22 cellular contexts compared by ENCODE assay signal in the genomic region with DNA sequence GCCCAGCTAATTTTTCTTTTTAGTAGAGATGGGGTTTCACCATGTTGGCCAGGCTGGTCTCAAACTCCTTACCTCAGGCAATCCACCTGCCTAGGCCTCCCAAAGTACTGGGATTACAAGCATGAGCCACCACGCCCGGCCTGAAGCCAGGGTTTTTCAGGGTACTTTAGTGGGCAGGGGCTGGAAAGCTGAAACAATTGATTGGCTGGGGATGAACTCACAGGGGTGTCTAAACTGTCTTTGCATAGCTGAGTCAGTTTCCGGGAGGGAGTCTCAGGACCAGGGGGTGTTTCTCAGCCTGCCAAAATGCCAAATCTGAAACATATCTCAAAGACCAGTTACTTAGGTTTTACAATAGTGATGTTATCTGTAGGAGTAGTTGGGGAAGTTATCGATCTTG.
"Had no signal": no experiment of that assay in that cellular context is flagged by ENCODE, and none has a peak within 500 bp of the region (broad histone marks: within the 10 kb centered on the region; RNA-seq: fewer than 3 reads in every experiment).

No MANE protein-coding gene starts in this region.

- H3K27me3 ChIP-seq: brain microvascular endothelial cell had no signal

- H3K9me3 Mint-ChIP-seq: activated CD4-positive, alpha-beta memory T cell treated with anti-CD3 and anti-CD28 coated beads for 36 hours; activated CD4-positive, alpha-beta T cell treated with anti-CD3 and anti-CD28 coated beads, Interleukin-2, amount 10 ng/mL, durations not matched to agents 7 days and 5 days; activated T-cell treated with anti-CD3 and anti-CD28 coated beads, Interleukin-2, amount 50 U/mL, for 4 hours had no signal

- H3K27ac Mint-ChIP-seq: activated CD4-positive, alpha-beta memory T cell treated with anti-CD3 and anti-CD28 coated beads for 36 hours; activated CD4-positive, alpha-beta T cell treated with anti-CD3 and anti-CD28 coated beads, Interleukin-2, amount 10 ng/mL, durations not matched to agents 7 days and 5 days; activated naive CD4-positive, alpha-beta T cell treated with anti-CD3 and anti-CD28 coated beads for 36 hours; activated naive CD8-positive, alpha-beta T cell; T-cell had no signal

- H3K36me3 Mint-ChIP-seq: activated CD4-positive, alpha-beta memory T cell treated with anti-CD3 and anti-CD28 coated beads for 36 hours; activated naive CD8-positive, alpha-beta T cell; T-cell had no signal

- H3K4me3 Mint-ChIP-seq: activated CD4-positive, alpha-beta memory T cell treated with anti-CD3 and anti-CD28 coated beads for 36 hours; activated CD4-positive, alpha-beta T cell treated with anti-CD3 and anti-CD28 coated beads, Interleukin-2, amount 10 ng/mL, durations not matched to agents 7 days and 5 days; activated naive CD4-positive, alpha-beta T cell treated with anti-CD3 and anti-CD28 coated beads for 36 hours; activated naive CD8-positive, alpha-beta T cell; activated T-cell treated with anti-CD3 and anti-CD28 coated beads, Interleukin-2, amount 50 U/mL, for 4 hours; T-cell had no signal

- DNase-seq: activated CD4-positive, alpha-beta memory T cell treated with anti-CD3 and anti-CD28 coated beads for 36 hours; activated CD4-positive, alpha-beta T cell treated with anti-CD3 and anti-CD28 coated beads, Interleukin-2, amount 10 ng/mL, durations not matched to agents 7 days and 5 days; activated CD4-positive, CD25-positive, alpha-beta regulatory T cell; activated CD8-positive, alpha-beta memory T cell treated with anti-CD3 and anti-CD28 coated beads for 24 hours; activated effector memory CD4-positive, alpha-beta T cell treated with anti-CD3 and anti-CD28 coated beads, Interleukin-2, amount 50 U/mL, for 16 hours; activated naive CD4-positive, alpha-beta T cell treated with anti-CD3 and anti-CD28 coated beads for 36 hours; activated T-cell treated with anti-CD3 and anti-CD28 coated beads, Interleukin-2, amount 50 U/mL, for 4 hours; brain microvascular endothelial cell; cerebellar nuclear complex; Karpas-422; NCI-H1092 treated with DMSO at 0.1 percent for 48 hours; NCI-H1417 treated with DMSO at 0.1 percent for 48 hours; NCI-H1694; NCI-H2029; NCI-H524; RPMI8226; SHP77 treated with DMSO at 0.1 percent for 48 hours; T-cell; T-helper 2 cell; T1000 had no signal

- ATAC-seq: activated T-cell treated with anti-CD3 and anti-CD28 coated beads, Interleukin-2, amount 50 U/mL, for 4 hours; T-cell had no signal

- H3K4me1 Mint-ChIP-seq: activated CD4-positive, alpha-beta T cell treated with anti-CD3 and anti-CD28 coated beads, Interleukin-2, amount 10 ng/mL, durations not matched to agents 7 days and 5 days; T-cell had no signal

- H3K27ac ChIP-seq: brain microvascular endothelial cell, VCaP had no signal

- H3K36me3 ChIP-seq: brain microvascular endothelial cell had no signal

- H3K27me3 Mint-ChIP-seq: activated CD4-positive, alpha-beta memory T cell treated with anti-CD3 and anti-CD28 coated beads for 36 hours had no signal
